In the genomic region with DNA sequence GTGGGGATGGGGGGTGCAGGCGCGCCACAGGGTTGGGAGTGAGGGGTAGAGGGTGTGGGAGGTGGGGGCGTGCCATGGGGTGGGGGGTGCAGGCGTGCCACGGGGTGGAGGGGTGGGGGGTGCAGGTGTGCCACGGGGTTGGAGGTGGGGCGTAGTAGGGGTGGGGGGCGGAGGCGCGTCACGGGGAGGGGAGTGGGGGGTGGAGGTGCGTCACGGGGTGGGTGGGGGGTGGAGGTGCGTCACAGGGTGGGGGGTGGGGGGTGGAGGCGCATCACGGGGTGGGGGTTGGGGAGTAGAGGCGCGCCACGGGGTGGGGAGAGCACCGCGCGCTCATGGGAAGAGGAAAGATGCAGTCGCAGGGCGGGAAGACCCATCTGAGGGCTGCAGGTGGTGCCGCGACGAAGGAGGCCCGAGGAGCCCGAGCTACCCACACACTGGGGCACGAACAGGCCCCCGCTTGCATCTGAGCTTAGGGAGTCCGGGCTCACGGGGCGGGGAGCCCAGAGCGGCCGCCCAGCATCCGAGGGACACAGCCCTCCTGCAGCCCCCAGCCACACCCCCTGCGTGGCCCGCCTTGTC, we compare ENCODE assay signal across 8 cellular contexts. TPM values are rescaled to one million over a fixed set of nuclear protein-coding genes. Genes with fewer than 3 reads are reported as not detected.
DNase-seq lines count a peak whose midpoint lies in the region; ATAC-seq and TF ChIP-seq lines count a peak whose summit lies in the region.

No MANE protein-coding gene starts in this region.

- H3K36me3 ChIP-seq in SK-N-SH (replicated peaks in 1 of 2; ENCODE audit: control insufficient read depth in 1 of 2, insufficient read depth in 2 of 2, low read length in 1 of 2) (no peaks in the 10 kb centered on the region), PC-9 (ENCODE audit: low read depth) (no peaks in the 10 kb centered on the region)

- H3K4me3 ChIP-seq in SK-N-SH (ENCODE audit: low read depth in 2 of 2, low read length in 1 of 2): no peak overlapping the region
- H3K4me3 ChIP-seq in PC-9: peak overlapping the region; percentile 37; the same call in 1 of the 2 replicates
- peak overlapping the region; percentile 24 to 45 (median 28) for H3K4me3 ChIP-seq in skin epidermis

- no peaks in the 10 kb centered on the region for H4K20me1 ChIP-seq in SK-N-SH (ENCODE audit: insufficient read depth)
- H4K20me1 ChIP-seq in PC-9 (ENCODE audit: insufficient read depth): no peaks in the 10 kb centered on the region

- no peaks in the 10 kb centered on the region for H3K9me3 Mint-ChIP-seq in effector memory CD8-positive, alpha-beta T cell

- peaks cover 0 to 9% of the 10 kb centered on the region in 2 donors for H3K4me1 Mint-ChIP-seq in effector memory CD8-positive, alpha-beta T cell (ENCODE audit: low read depth in 2 of 2)

- H3K36me3 Mint-ChIP-seq in effector memory CD8-positive, alpha-beta T cell (ENCODE audit: insufficient read depth): peaks cover 19% of the 10 kb centered on the region

- H3K27ac ChIP-seq in SK-N-SH (ENCODE audit: low read depth in 2 of 2, low read length in 1 of 2) (no peak overlapping the region), PC-9 (no peak overlapping the region), skin epidermis (peak overlapping the region in 7 of 21 experiments; percentile 11 to 82 (median 42))

- H3F3A ChIP-seq in SK-N-SH (replicated peaks; ENCODE audit: insufficient read depth): no peaks in the 10 kb centered on the region
- H3F3A ChIP-seq in PC-9 (ENCODE audit: insufficient read depth, low read depth): 0 out of 2 replicates have a peak, but pooled peaks cover 5% of the 10 kb centered on the region

- BruUV-seq in PC-9 (replicated peaks; lab: Mats Ljungman, UMichigan): no TSS peak

- peaks cover 5 to 8% of the 10 kb centered on the region in 2 donors for H3K27me3 Mint-ChIP-seq in effector memory CD8-positive, alpha-beta T cell

- peak overlapping the region; percentile 28 to 87 for H3K27ac Mint-ChIP-seq in effector memory CD8-positive, alpha-beta T cell

- no peaks in the 10 kb centered on the region for H3K4me1 ChIP-seq in SK-N-SH (ENCODE audit: control insufficient read depth in 1 of 2, insufficient read depth in 2 of 2, low read depth in 1 of 2, low read length in 1 of 2)
- H3K4me1 ChIP-seq in PC-9 (replicated peaks; ENCODE audit: insufficient read depth): peaks cover 8% of the 10 kb centered on the region

- DNase-seq in SK-N-SH (peak; percentile 44), PC-9 (no peak), midbrain (lab: John Stamatoyannopoulos, UW) (no peak), SIG-M5 (lab: John Stamatoyannopoulos, UW) (no peak)
- DNase-seq in effector memory CD8-positive, alpha-beta T cell: no peak

- no peak for TF ChIP-seq EP300 in SK-N-SH (IDR thresholded peaks at IDR 0.05; ENCODE audit: borderline replicate concordance in 1 of 2, low read depth in 1 of 2, low read length in 1 of 2)

- no peaks in the 10 kb centered on the region for H3K9me3 ChIP-seq in SK-N-SH
- no peaks in the 10 kb centered on the region for H3K9me3 ChIP-seq in PC-9 (ENCODE audit: insufficient read depth, low read depth)

- H2AFZ ChIP-seq in SK-N-SH (ENCODE audit: low read depth) (no peak overlapping the region), PC-9 (no peak overlapping the region)

- TF ChIP-seq CTCF in SK-N-SH (IDR thresholded peaks at IDR 0.05) (no peak), PC-9 (conservative IDR thresholded peaks at IDR 0.05) (no peak)

- POLR2A ChIA-PET in SK-N-SH (lab: Yijun Ruan, JAX) (no interaction called here), PC-9 (lab: Charles Lee; ENCODE audit: unreplicated experiment) (no interaction called here)

- H3K4me2 ChIP-seq in SK-N-SH (no peak overlapping the region), PC-9 (peak overlapping the region; percentile 76)

- CTCF ChIA-PET in SK-N-SH (lab: Yijun Ruan, JAX) (no interaction called here), PC-9 (lab: Charles Lee) (no interaction called here)

- H3K4me3 Mint-ChIP-seq in effector memory CD8-positive, alpha-beta T cell: peak overlapping the region; percentile 82 to 83

- H3K79me2 ChIP-seq in SK-N-SH (ENCODE audit: insufficient read depth): no peaks in the 10 kb centered on the region
- H3K79me2 ChIP-seq in PC-9 (ENCODE audit: low read depth): no peaks in the 10 kb centered on the region

- H3K27me3 ChIP-seq in SK-N-SH (ENCODE audit: insufficient read depth) (no peaks in the 10 kb centered on the region), PC-9 (ENCODE audit: insufficient read depth, low read depth) (peaks cover 35% of the 10 kb centered on the region)

- H3K9me2 ChIP-seq in SK-N-SH (no peaks in the 10 kb centered on the region), PC-9 (ENCODE audit: insufficient read depth) (no peaks in the 10 kb centered on the region)

- intact Hi-C loops in PC-9 (cut with micrococcal nuclease; ENCODE audit: unreplicated experiment): loop anchor here (1.0 kb wide), 1 partner anchor 38 kb away; the partner anchor contains the start of gene SNED1

- no peak for TF ChIP-seq RAD21 in SK-N-SH (IDR thresholded peaks at IDR 0.05; ENCODE audit: low read length)

- H3K9ac ChIP-seq in SK-N-SH: no peak overlapping the region

- ATAC-seq in SK-N-SH treated with all-trans-retinoic acid at 6 μM for 48 hours: no peak
- peak; percentile 59 for ATAC-seq in effector memory CD8-positive, alpha-beta T cell (replicated peaks)
- ATAC-seq in GM21737 (IDR thresholded peaks at IDR 0.05; ENCODE audit: unreplicated experiment): no peak

- WGBS in SK-N-SH (ENCODE audit: low lambda C conversion rate): 63% methylated on average over 25 of the region's 39 CpGs

TF ChIP-seq in SK-N-SH, 30 proteins besides CTCF, POLR2A, EP300 and RAD21 (continues in another document):
- TF ChIP-seq, protein P1, sequence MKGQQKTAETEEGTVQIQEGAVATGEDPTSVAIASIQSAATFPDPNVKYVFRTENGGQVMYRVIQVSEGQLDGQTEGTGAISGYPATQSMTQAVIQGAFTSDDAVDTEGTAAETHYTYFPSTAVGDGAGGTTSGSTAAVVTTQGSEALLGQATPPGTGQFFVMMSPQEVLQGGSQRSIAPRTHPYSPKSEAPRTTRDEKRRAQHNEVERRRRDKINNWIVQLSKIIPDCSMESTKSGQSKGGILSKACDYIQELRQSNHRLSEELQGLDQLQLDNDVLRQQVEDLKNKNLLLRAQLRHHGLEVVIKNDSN (IDR thresholded peaks at IDR 0.05; ENCODE audit: borderline replicate concordance, low read depth): no peak
- no peak for TF ChIP-seq TEAD4 (IDR thresholded peaks at IDR 0.05; ENCODE audit: borderline replicate concordance, insufficient read depth)
- no peak for TF ChIP-seq TAF1 (IDR thresholded peaks at IDR 0.05; ENCODE audit: borderline replicate concordance, low read depth, low read length)

TF ChIP-seq in SK-N-SH treated with all-trans-retinoic acid at 6 μM for 48 hours, 23 proteins besides CTCF, POLR2A, EP300 and RAD21:
- no peak for TF ChIP-seq CSDC2 (CRISPR knock-in tag; IDR thresholded peaks at IDR 0.05)
- no peak for TF ChIP-seq ISL1 (CRISPR knock-in tag; IDR thresholded peaks at IDR 0.05)
- TF ChIP-seq ZNF70 (CRISPR knock-in tag; IDR thresholded peaks at IDR 0.05): no peak
- TF ChIP-seq TCF4 (CRISPR knock-in tag; IDR thresholded peaks at IDR 0.05; ENCODE audit: borderline replicate concordance): no peak
- no peak for TF ChIP-seq GLIS3 (CRISPR knock-in tag; IDR thresholded peaks at IDR 0.05)
- no peak for TF ChIP-seq ZFP3 (CRISPR knock-in tag; IDR thresholded peaks at IDR 0.05)
- TF ChIP-seq POU6F1 (CRISPR knock-in tag; IDR thresholded peaks at IDR 0.05; ENCODE audit: borderline replicate concordance, low read depth): no peak
- no peak for TF ChIP-seq ZFP30 (CRISPR knock-in tag; IDR thresholded peaks at IDR 0.05)
- no peak for TF ChIP-seq RARB (CRISPR knock-in tag; IDR thresholded peaks at IDR 0.05)
- TF ChIP-seq, protein P2, sequence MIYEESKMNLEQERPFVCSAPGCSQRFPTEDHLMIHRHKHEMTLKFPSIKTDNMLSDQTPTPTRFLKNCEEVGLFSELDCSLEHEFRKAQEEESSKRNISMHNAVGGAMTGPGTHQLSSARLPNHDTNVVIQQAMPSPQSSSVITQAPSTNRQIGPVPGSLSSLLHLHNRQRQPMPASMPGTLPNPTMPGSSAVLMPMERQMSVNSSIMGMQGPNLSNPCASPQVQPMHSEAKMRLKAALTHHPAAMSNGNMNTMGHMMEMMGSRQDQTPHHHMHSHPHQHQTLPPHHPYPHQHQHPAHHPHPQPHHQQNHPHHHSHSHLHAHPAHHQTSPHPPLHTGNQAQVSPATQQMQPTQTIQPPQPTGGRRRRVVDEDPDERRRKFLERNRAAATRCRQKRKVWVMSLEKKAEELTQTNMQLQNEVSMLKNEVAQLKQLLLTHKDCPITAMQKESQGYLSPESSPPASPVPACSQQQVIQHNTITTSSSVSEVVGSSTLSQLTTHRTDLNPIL (CRISPR knock-in tag; IDR thresholded peaks at IDR 0.05; ENCODE audit: low read depth): no peak

RNA-seq across cellular contexts. Expression of gene SNED1, which starts 37.5 kb away (rescaled TPM):
- 0.03 TPM in 2 replicates for polyA plus RNA-seq in SK-N-SH (2012; rRNA removed)
- polyA plus RNA-seq in SK-N-SH (2012; cell fraction: cytosol; rRNA removed): 0.05 and 0.09 TPM in 2 replicates
- 0.12 and 0.26 TPM in 2 replicates for polyA plus RNA-seq in SK-N-SH (2012; cell fraction: nucleus; rRNA removed)
- 2.8 and 9.6 TPM in 2 replicates for total RNA-seq in PC-9 (2021)

Comparison
In these comparisons a context has a peak if more than half of its experiments do, and no peak if none do; other contexts are left out.
1. H3K4me3 ChIP-seq: peak in PC-9 (single experiment) and skin epidermis (7 of 7); none in SK-N-SH (0 of 2).